ENCODE assay signal across 8 cellular contexts in the genomic region with DNA sequence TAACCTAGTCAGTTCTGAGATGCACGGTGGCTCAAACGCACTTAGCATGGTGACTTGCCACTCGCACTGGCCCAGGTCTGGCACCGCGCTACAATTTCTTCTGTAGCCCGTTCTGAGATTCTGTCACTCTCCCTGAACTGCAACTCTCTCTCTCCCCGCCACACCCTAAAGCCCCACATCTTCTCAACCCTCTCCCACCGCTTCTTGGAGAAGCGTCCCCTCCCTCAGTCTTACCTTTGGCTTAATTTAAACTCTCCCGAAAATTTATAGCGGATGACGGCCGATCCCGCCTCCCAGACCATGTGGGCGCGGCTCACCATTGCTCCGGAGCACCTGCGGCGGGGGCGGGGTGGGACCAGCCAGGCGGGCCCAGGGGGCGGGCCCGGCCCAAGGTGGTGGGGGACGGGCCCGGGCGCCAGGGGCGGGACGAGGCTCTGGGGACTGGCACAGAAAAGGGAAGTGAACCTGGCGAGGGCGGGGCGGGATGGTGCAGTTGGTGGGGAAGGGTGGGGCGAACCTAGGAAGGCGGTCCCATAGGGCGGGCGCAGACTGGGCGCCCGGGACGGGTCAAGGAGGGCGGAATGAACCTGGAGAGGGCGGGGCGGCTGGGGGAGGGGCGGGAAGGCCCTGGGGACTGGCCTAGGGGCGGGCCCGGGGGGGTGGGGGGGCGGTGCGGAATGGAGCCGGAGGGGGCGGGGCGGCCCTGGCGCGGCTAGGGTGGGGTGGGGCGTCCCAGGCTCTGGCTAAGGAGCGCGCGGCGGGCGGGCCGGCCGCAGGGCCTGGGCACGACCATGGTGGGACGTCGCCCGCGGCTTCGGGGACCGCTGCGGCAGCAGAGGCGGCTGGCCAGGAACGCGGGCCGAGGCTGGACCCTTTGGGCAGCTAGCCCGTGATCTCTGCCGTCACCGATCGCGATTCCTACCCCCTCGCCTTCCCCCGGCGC. TPM values are rescaled to one million over a fixed set of nuclear protein-coding genes. Genes with fewer than 3 reads are reported as not detected.
DNase-seq lines count a peak whose midpoint lies in the region; ATAC-seq and TF ChIP-seq lines count a peak whose summit lies in the region.

A gene (plus strand): TSS at position 730 of the 943 bp plus-strand sequence. CDS start 305 bp downstream, outside the sequence.

- H3K4me1 ChIP-seq in RWPE2 (ENCODE audit: insufficient read depth, poor library complexity, severe bottlenecking) (peaks cover 5% of the 10 kb centered on the region), gastroesophageal sphincter (peaks cover 0 to 27% (median 4%) of the 10 kb centered on the region in 3 donors), osteoblast (ENCODE audit: insufficient read depth, low read length) (no peaks in the 10 kb centered on the region), thoracic aorta (ENCODE audit: control insufficient read depth in 1 of 2, low read depth in 2 of 2) (peaks cover 3 to 21% of the 10 kb centered on the region in 2 donors)

- H3K36me3 ChIP-seq in RWPE2 (ENCODE audit: low read depth) (no peaks in the 10 kb centered on the region), gastroesophageal sphincter (no peaks in the 10 kb centered on the region), osteoblast (ENCODE audit: insufficient read depth, low read length) (no peaks in the 10 kb centered on the region), thoracic aorta (no peaks in the 10 kb centered on the region)

- H3K4me2 ChIP-seq in osteoblast (ENCODE audit: insufficient read depth, low read length), result peak within 1 kb of the TSS; percentile 60

- no peak for TF ChIP-seq POLR2A in gastroesophageal sphincter (IDR thresholded peaks at IDR 0.05)

- peak within 1 kb of the TSS; percentile 71 for H3K4me3 Mint-ChIP-seq in activated T-helper 2 cell treated with anti-CD3 and anti-CD28 coated beads, Interferon-gamma antibody, Interleukin-2, Interleukin-4, amounts not matched to agents 10 μg/mL and 5 μg/mL and 100 μg/mL, durations not matched to agents 14 hours and 24 hours and 36 hours (ENCODE audit: low read depth)

- WGBS in gastroesophageal sphincter (ENCODE audit: low coverage in 1 of 2), 2 donors, result 15 to 16% methylated on average over 4 to 9 of the region's 79 CpGs

- TF ChIP-seq CTCF in RWPE2 (IDR thresholded peaks at IDR 0.05; ENCODE audit: poor library complexity, severe bottlenecking) (no peak), gastroesophageal sphincter (IDR thresholded peaks at IDR 0.05) (no peak), osteoblast (IDR thresholded peaks at IDR 0.05; ENCODE audit: extremely low read depth, low read depth, low read length) (no peak), thoracic aorta (IDR thresholded peaks at IDR 0.05) (no peak)

- H3K4me1 Mint-ChIP-seq in activated T-helper 2 cell treated with anti-CD3 and anti-CD28 coated beads, Interferon-gamma antibody, Interleukin-2, Interleukin-4, amounts not matched to agents 10 μg/mL and 5 μg/mL and 100 μg/mL, durations not matched to agents 14 hours and 24 hours and 36 hours (ENCODE audit: low read depth), result peaks cover 6% of the 10 kb centered on the region

- H3K9me3 ChIP-seq in RWPE2 (ENCODE audit: severe bottlenecking), result no peaks in the 10 kb centered on the region
- no peaks in the 10 kb centered on the region for H3K9me3 ChIP-seq in gastroesophageal sphincter
- H3K9me3 ChIP-seq in osteoblast (ENCODE audit: low read depth, low read length), result no peaks in the 10 kb centered on the region
- no peaks in the 10 kb centered on the region for H3K9me3 ChIP-seq in thoracic aorta

- peak within 1 kb of the TSS; percentile 97 for H3K4me3 ChIP-seq in RWPE2 (ENCODE audit: severe bottlenecking)
- H3K4me3 ChIP-seq in gastroesophageal sphincter, result peak within 1 kb of the TSS; percentile 19 to 69
- H3K4me3 ChIP-seq in osteoblast (ENCODE audit: insufficient read depth, low read length), result peak within 1 kb of the TSS; percentile 53
- peak within 1 kb of the TSS; percentile 86 for H3K4me3 ChIP-seq in thoracic aorta

- no peak within 1 kb of the TSS for H2AFZ ChIP-seq in osteoblast (ENCODE audit: low read length)

- no peaks in the 10 kb centered on the region for H4K20me1 ChIP-seq in osteoblast (ENCODE audit: insufficient read depth, low read length)

- no peaks in the 10 kb centered on the region for H3K36me3 Mint-ChIP-seq in activated T-helper 2 cell treated with anti-CD3 and anti-CD28 coated beads, Interferon-gamma antibody, Interleukin-2, Interleukin-4, amounts not matched to agents 10 μg/mL and 5 μg/mL and 100 μg/mL, durations not matched to agents 14 hours and 24 hours and 36 hours (ENCODE audit: low read depth)

- peaks cover 49% of the 10 kb centered on the region for H3K27me3 Mint-ChIP-seq in activated T-helper 2 cell treated with anti-CD3 and anti-CD28 coated beads, Interferon-gamma antibody, Interleukin-2, Interleukin-4, amounts not matched to agents 10 μg/mL and 5 μg/mL and 100 μg/mL, durations not matched to agents 14 hours and 24 hours and 36 hours (ENCODE audit: low read depth)

- H3K27ac ChIP-seq in RWPE2 (ENCODE audit: poor library complexity, severe bottlenecking) (peak within 1 kb of the TSS; percentile 27), gastroesophageal sphincter (peak within 1 kb of the TSS in 2 of 4 donors; percentile 20 to 22), osteoblast (ENCODE audit: low read depth, low read length) (no peak within 1 kb of the TSS), thoracic aorta (peak within 1 kb of the TSS; percentile 28 to 56)

- no peak for TF ChIP-seq EP300 in gastroesophageal sphincter (IDR thresholded peaks at IDR 0.05)

- H3K79me2 ChIP-seq in osteoblast (ENCODE audit: insufficient read depth, low read length), result no peaks in the 10 kb centered on the region

- H3K27ac Mint-ChIP-seq in activated T-helper 2 cell treated with anti-CD3 and anti-CD28 coated beads, Interferon-gamma antibody, Interleukin-2, Interleukin-4, amounts not matched to agents 10 μg/mL and 5 μg/mL and 100 μg/mL, durations not matched to agents 14 hours and 24 hours and 36 hours, result no peak within 1 kb of the TSS

- ATAC-seq in RWPE2 (ENCODE audit: low read depth) (peak; percentile 88), gastroesophageal sphincter (peak; percentile 80), thoracic aorta (ENCODE audit: insufficient number of reproducible peaks, low FRiP score, low read depth) (no peak)

- H3K9me3 Mint-ChIP-seq in activated T-helper 2 cell treated with anti-CD3 and anti-CD28 coated beads, Interferon-gamma antibody, Interleukin-2, Interleukin-4, amounts not matched to agents 10 μg/mL and 5 μg/mL and 100 μg/mL, durations not matched to agents 14 hours and 24 hours and 36 hours, result no peaks in the 10 kb centered on the region

- intact Hi-C loops in activated T-helper 2 cell treated with anti-CD3 and anti-CD28 coated beads, Interferon-gamma antibody, Interleukin-2, Interleukin-4, amounts not matched to agents 10 μg/mL and 5 μg/mL and 100 μg/mL, durations not matched to agents 14 hours and 24 hours and 36 hours (cut with micrococcal nuclease), result no loop called here

- DNase-seq in DMS53 treated with DMSO at 0.1 percent for 48 hours (lab: John Stamatoyannopoulos, UW; ENCODE audit: unreplicated experiment) (peak; percentile 86), H4 (ENCODE audit: low spot score) (peak; percentile 75), Kasumi-1 (lab: John Stamatoyannopoulos, UW) (peak; percentile 89 to 93), RWPE2 (ENCODE audit: low spot score) (peak; percentile 92), osteoblast (ENCODE audit: insufficient read length, low spot score, missing footprints) (peak; percentile 59), thoracic aorta (ENCODE audit: low spot score) (peak; percentile 38)
- DNase-seq in activated T-helper 2 cell treated with anti-CD3 and anti-CD28 coated beads, Interferon-gamma antibody, Interleukin-2, Interleukin-4, amounts not matched to agents 10 μg/mL and 5 μg/mL and 100 μg/mL, durations not matched to agents 14 hours and 24 hours and 36 hours (ENCODE audit: low spot score), result peak; percentile 70

- H3K27me3 ChIP-seq in RWPE2 (ENCODE audit: insufficient read depth, poor library complexity, severe bottlenecking), result no peaks in the 10 kb centered on the region
- peaks cover 48% of the 10 kb centered on the region for H3K27me3 ChIP-seq in gastroesophageal sphincter
- H3K27me3 ChIP-seq in osteoblast (ENCODE audit: insufficient read depth, low read length), result peaks cover 20% of the 10 kb centered on the region
- H3K27me3 ChIP-seq in thoracic aorta (replicated peaks; ENCODE audit: insufficient read depth), result no peaks in the 10 kb centered on the region

RNA-seq across cellular contexts. Expression of the gene that starts here (rescaled TPM):
- total RNA-seq in H4 (2014; rRNA removed; shearing (Covaris generic)), result 2.6 and 5.1 TPM in 2 replicates
- total RNA-seq in activated T-helper 2 cell treated with anti-CD3 and anti-CD28 coated beads, Interferon-gamma antibody, Interleukin-2, Interleukin-4, amounts not matched to agents 10 μg/mL and 5 μg/mL and 100 μg/mL, durations not matched to agents 14 hours and 24 hours and 36 hours, result 2.0 and 2.4 TPM in 2 replicates
- total RNA-seq in gastroesophageal sphincter (1 to 10 TPM in 1 of 4 donors, under 1 TPM in 3; 0.27 to 1.2 (median 0.61) TPM), osteoblast (under 0.01 TPM in 2 replicates), thoracic aorta (1 to 10 TPM in 1 of 2 donors, under 1 TPM in 1; 0.14 to 2.8 TPM)

Comparison
In these comparisons a context has a peak if more than half of its experiments do, and no peak if none do; other contexts are left out.
1. Peak in DNase-seq, H3K4me3 ChIP-seq and H3K4me2 ChIP-seq in osteoblast; RNA of the gene not detected or under 1 TPM.
2. DNase-seq: peak in every context shown above with its lines; median percentile 92 in RWPE2; 91 in Kasumi-1; 86 in DMS53 treated with DMSO at 0.1 percent for 48 hours; 75 in H4; 70 in activated T-helper 2 cell treated with anti-CD3 and anti-CD28 coated beads, Interferon-gamma antibody, Interleukin-2, Interleukin-4, amounts not matched to agents 10 μg/mL and 5 μg/mL and 100 μg/mL, durations not matched to agents 14 hours and 24 hours and 36 hours; 59 in osteoblast; 38 in thoracic aorta.
3. H3K4me3 ChIP-seq: peak in every context shown above with its lines; median percentile 97 in RWPE2; 86 in thoracic aorta; 53 in osteoblast; 44 in gastroesophageal sphincter.